In the genomic region with DNA sequence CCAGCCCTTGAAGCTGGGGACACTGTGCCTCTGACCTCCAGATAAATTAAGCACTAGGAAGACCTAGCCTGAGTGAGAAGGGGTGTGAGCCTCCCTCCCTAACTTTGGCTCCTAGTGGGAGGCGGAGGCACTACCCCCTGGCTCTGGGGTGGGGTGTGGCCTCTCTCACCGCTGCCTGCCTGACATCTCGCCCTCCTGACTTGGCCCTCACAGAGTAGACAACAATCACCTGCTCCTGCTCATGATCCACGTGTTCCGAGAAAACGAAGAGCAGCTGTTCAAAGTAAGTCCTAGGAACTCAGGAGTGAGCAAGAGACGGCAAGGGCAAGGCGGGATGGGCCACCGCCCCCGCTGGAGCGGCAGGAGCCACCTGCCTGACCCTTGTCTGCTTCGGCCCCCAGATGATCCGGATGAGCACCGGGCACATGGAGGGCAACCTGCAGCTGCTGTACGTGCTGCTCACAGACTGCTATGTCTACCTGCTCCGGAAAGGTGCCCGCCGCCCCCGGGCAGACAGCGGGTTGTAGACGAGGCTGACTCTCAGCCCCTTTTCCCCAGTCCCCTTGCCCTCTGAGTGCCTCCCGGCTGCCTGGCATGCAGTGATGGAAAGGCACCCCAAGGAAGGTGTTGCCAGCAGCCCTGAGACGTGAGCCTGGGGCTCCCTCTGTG, we compare ENCODE assay signal across 19 cellular contexts. TPM values are rescaled to one million over a fixed set of nuclear protein-coding genes. Genes with fewer than 3 reads are reported as not detected.
"Had no signal": no experiment of that assay in that cellular context is flagged by ENCODE, and none has a peak within 500 bp of the region (broad histone marks: within the 10 kb centered on the region; RNA-seq: fewer than 3 reads in every experiment).

No MANE protein-coding gene starts in this region.

- H3K4me1 ChIP-seq: gastroesophageal sphincter, pancreas had no signal

- H3K79me2 ChIP-seq: hepatocyte had no signal

- H3K27me3 ChIP-seq: adrenal gland, gastroesophageal sphincter, hepatocyte, pancreas, tibial nerve had no signal

- H3K9ac ChIP-seq: SK-N-SH had no signal

- H2AFZ ChIP-seq: hepatocyte had no signal

- ATAC-seq: gastroesophageal sphincter; stimulated activated effector memory CD8-positive, alpha-beta T cell treated with anti-CD3 and anti-CD28 coated beads, Interleukin-12 subunit alpha, Interleukin-12 subunit beta, amount 100 ng/mL, for 72 hours had no signal

- H3K9me3 ChIP-seq: adrenal gland, gastroesophageal sphincter, pancreas, SK-N-SH, tibial nerve had no signal

- H3K4me2 ChIP-seq: hepatocyte, SK-N-SH had no signal

- DNase-seq: activated B cell treated with CpG ODN at 0.5 μM for 24 hours; activated CD4-positive, alpha-beta T cell treated with anti-CD3 and anti-CD28 coated beads, Interleukin-2, amount 10 ng/mL, durations not matched to agents 24 days and 14 days; activated naive CD4-positive, alpha-beta T cell treated with Interleukin-2 at 50 U/mL for 16 hours; central memory CD4-positive, alpha-beta T cell; cortex of kidney; effector CD8-positive, alpha-beta T cell; kidney; retina; SK-N-SH; T-helper 1 cell had no signal

- H3K4me3 ChIP-seq: adrenal gland, gastroesophageal sphincter, hepatocyte, pancreas, tibial nerve had no signal

- H3K27ac ChIP-seq: epithelial cell of prostate, gastroesophageal sphincter, hepatocyte, pancreas, tibial nerve had no signal

RNA-seq across cellular contexts. Expression of gene TMEM82, which starts 14.3 kb away (rescaled TPM):
- total RNA-seq: activated B cell treated with CpG ODN at 0.5 μM for 24 hours; activated CD4-positive, alpha-beta T cell treated with anti-CD3 and anti-CD28 coated beads, Interleukin-2, amount 10 ng/mL, durations not matched to agents 24 days and 14 days; gastroesophageal sphincter; lower leg skin; pancreas; tibial nerve had no signal
- polyA plus RNA-seq: adrenal gland, neural cell, pancreas, SK-N-SH had no signal

RNA-seq across cellular contexts. Expression of gene FBLIM1, which starts 30.6 kb away (rescaled TPM):
- total RNA-seq: activated B cell treated with CpG ODN at 0.5 μM for 24 hours; activated CD4-positive, alpha-beta T cell treated with anti-CD3 and anti-CD28 coated beads, Interleukin-2, amount 10 ng/mL, durations not matched to agents 24 days and 14 days had no signal
